In genomic region chr18:50748243-50749229, GRCh38 we compare ENCODE assay signal across 20 cellular contexts.
DNase-seq lines count a peak whose midpoint lies in the region; ATAC-seq, FAIRE-seq and TF ChIP-seq lines count a peak whose summit lies in the region.
"Had no signal": no experiment of that assay in that cellular context is flagged by ENCODE, and none has a peak within 500 bp of the region (broad histone marks: within the 10 kb centered on the region; RNA-seq: fewer than 3 reads in every experiment).

No MANE protein-coding gene starts in this region.

- H3K36me3 ChIP-seq in HUES6 (ENCODE audit: control insufficient read depth, insufficient read depth, low read length) = no peaks in the 10 kb centered on the region
- H3K36me3 ChIP-seq: ascending aorta, upper lobe of left lung had no signal

- H3K9me3 Mint-ChIP-seq in activated CD8-positive, alpha-beta memory T cell treated with anti-CD3 and anti-CD28 coated beads, Interleukin-2, amount 10 ng/mL, durations not matched to agents 7 days and 5 days (ENCODE audit: low read depth) = no peaks in the 10 kb centered on the region
- H3K9me3 Mint-ChIP-seq in mesothelial cell of epicardium = peaks cover 9% of the 10 kb centered on the region
- H3K9me3 Mint-ChIP-seq in stimulated activated effector memory CD8-positive, alpha-beta T cell treated with anti-CD3 and anti-CD28 coated beads, Interleukin-12 subunit alpha, Interleukin-12 subunit beta, amount 100 ng/mL, for 72 hours = no peaks in the 10 kb centered on the region
- peaks cover 2% of the 10 kb centered on the region for H3K9me3 Mint-ChIP-seq in CD4-positive, alpha-beta T cell

- DNase-seq in D721Med (ENCODE audit: insufficient read length, low spot score) = peak; percentile 62
- peak; percentile 14 for DNase-seq in activated CD8-positive, alpha-beta memory T cell treated with anti-CD3 and anti-CD28 coated beads, Interleukin-2, amount 10 ng/mL, durations not matched to agents 7 days and 5 days
- DNase-seq in mesothelial cell of epicardium (ENCODE audit: low spot score in 2 of 2, unreplicated experiment in 2 of 2) = no peak
- DNase-seq in NCI-H226 = no peak
- no peak for DNase-seq in stimulated activated effector memory CD8-positive, alpha-beta T cell treated with anti-CD3 and anti-CD28 coated beads, Interleukin-12 subunit alpha, Interleukin-12 subunit beta, amount 100 ng/mL, for 72 hours (ENCODE audit: low spot score in 2 of 2)
- DNase-seq in CD4-positive, alpha-beta T cell = no peak
- DNase-seq in putamen (ENCODE audit: low spot score) = no peak
- DNase-seq: activated CD8-positive, alpha-beta T cell treated with anti-CD3 and anti-CD28 coated beads, Interleukin-2, amount 10 ng/mL, durations not matched to agents 7 days and 5 days; activated gamma-delta T cell; dermis blood vessel endothelial cell; DMS153; immature natural killer cell; IMR-90; NCI-H1105 treated with DMSO at 0.1 percent for 48 hours; NK-92 treated with Interleukin-12 subunit alpha and Interleukin-12 subunit beta, amount 100 ng/mL, for 24 hours; SHP77; stimulated activated CD4-positive, alpha-beta T cell treated with anti-CD3 and anti-CD28 coated beads, Interleukin-2, amount 100 ng/mL, for 24 hours; upper lobe of left lung had no signal

- peaks cover 41% of the 10 kb centered on the region for H3K27me3 Mint-ChIP-seq in activated CD8-positive, alpha-beta memory T cell treated with anti-CD3 and anti-CD28 coated beads, Interleukin-2, amount 10 ng/mL, durations not matched to agents 7 days and 5 days
- no peaks in the 10 kb centered on the region for H3K27me3 Mint-ChIP-seq in mesothelial cell of epicardium (ENCODE audit: low read depth)
- peaks cover 49% of the 10 kb centered on the region for H3K27me3 Mint-ChIP-seq in CD4-positive, alpha-beta T cell

- FAIRE-seq in D721Med (lab: Jason Lieb, UNC) = peak; percentile 87

- POLR2A ChIA-PET in CD4-positive, alpha-beta T cell (lab: Charles Lee) = no interaction called here

- peaks cover 29% of the 10 kb centered on the region for H3K4me1 ChIP-seq in HUES6 (ENCODE audit: control insufficient read depth, insufficient read depth, low read length)
- H3K4me1 ChIP-seq: ascending aorta, upper lobe of left lung had no signal

- intact Hi-C loops in CD4-positive, alpha-beta T cell (cut with DNase I, micrococcal nuclease) = no loop called here

- no peak overlapping the region for H3K27ac Mint-ChIP-seq in activated CD8-positive, alpha-beta memory T cell treated with anti-CD3 and anti-CD28 coated beads, Interleukin-2, amount 10 ng/mL, durations not matched to agents 7 days and 5 days
- H3K27ac Mint-ChIP-seq in mesothelial cell of epicardium = peak overlapping the region; percentile 92
- H3K27ac Mint-ChIP-seq in stimulated activated effector memory CD8-positive, alpha-beta T cell treated with anti-CD3 and anti-CD28 coated beads, Interleukin-12 subunit alpha, Interleukin-12 subunit beta, amount 100 ng/mL, for 72 hours = no peak overlapping the region
- no peak overlapping the region for H3K27ac Mint-ChIP-seq in CD4-positive, alpha-beta T cell
- H3K27ac Mint-ChIP-seq: activated CD8-positive, alpha-beta T cell treated with anti-CD3 and anti-CD28 coated beads, Interleukin-2, amount 10 ng/mL, durations not matched to agents 7 days and 5 days; immature natural killer cell had no signal

- H3K4me1 Mint-ChIP-seq in activated CD8-positive, alpha-beta memory T cell treated with anti-CD3 and anti-CD28 coated beads, Interleukin-2, amount 10 ng/mL, durations not matched to agents 7 days and 5 days = no peaks in the 10 kb centered on the region
- H3K4me1 Mint-ChIP-seq in mesothelial cell of epicardium = peaks cover 56% of the 10 kb centered on the region
- H3K4me1 Mint-ChIP-seq in stimulated activated effector memory CD8-positive, alpha-beta T cell treated with anti-CD3 and anti-CD28 coated beads, Interleukin-12 subunit alpha, Interleukin-12 subunit beta, amount 100 ng/mL, for 72 hours = no peaks in the 10 kb centered on the region
- no peaks in the 10 kb centered on the region for H3K4me1 Mint-ChIP-seq in CD4-positive, alpha-beta T cell (ENCODE audit: low read depth)
- H3K4me1 Mint-ChIP-seq: immature natural killer cell had no signal

- no peaks in the 10 kb centered on the region for H3K27me3 ChIP-seq in HUES6 (ENCODE audit: control insufficient read depth, insufficient read depth, low read length)
- H3K27me3 ChIP-seq in CD4-positive, alpha-beta T cell (ENCODE audit: control insufficient read depth, insufficient read depth, low read length) = peaks cover 17% of the 10 kb centered on the region
- H3K27me3 ChIP-seq: ascending aorta, upper lobe of left lung had no signal

- CTCF ChIA-PET in activated CD8-positive, alpha-beta memory T cell treated with anti-CD3 and anti-CD28 coated beads, Interleukin-2, amount 10 ng/mL, durations not matched to agents 7 days and 5 days (lab: Charles Lee) = no interaction called here
- CTCF ChIA-PET in CD4-positive, alpha-beta T cell (lab: Charles Lee) = no interaction called here

- no peaks in the 10 kb centered on the region for H3K9me3 ChIP-seq in HUES6 (ENCODE audit: control insufficient read depth, insufficient read depth, low read depth, low read length)
- no peaks in the 10 kb centered on the region for H3K9me3 ChIP-seq in CD4-positive, alpha-beta T cell (ENCODE audit: control insufficient read depth, low read length)
- H3K9me3 ChIP-seq: ascending aorta, upper lobe of left lung had no signal

- peak overlapping the region; percentile 26 for H3K9ac ChIP-seq in HUES6 (ENCODE audit: low read length)

- no peak overlapping the region; the same call in 1 of the 2 replicates for H3K4me3 ChIP-seq in HUES6 (ENCODE audit: low read depth, low read length)
- H3K4me3 ChIP-seq: ascending aorta, upper lobe of left lung had no signal

- no peak overlapping the region for H3K4me3 Mint-ChIP-seq in activated CD8-positive, alpha-beta memory T cell treated with anti-CD3 and anti-CD28 coated beads, Interleukin-2, amount 10 ng/mL, durations not matched to agents 7 days and 5 days
- peak overlapping the region; percentile 7 for H3K4me3 Mint-ChIP-seq in mesothelial cell of epicardium
- H3K4me3 Mint-ChIP-seq in stimulated activated effector memory CD8-positive, alpha-beta T cell treated with anti-CD3 and anti-CD28 coated beads, Interleukin-12 subunit alpha, Interleukin-12 subunit beta, amount 100 ng/mL, for 72 hours = no peak overlapping the region
- H3K4me3 Mint-ChIP-seq in CD4-positive, alpha-beta T cell = no peak overlapping the region
- H3K4me3 Mint-ChIP-seq: activated CD8-positive, alpha-beta T cell treated with anti-CD3 and anti-CD28 coated beads, Interleukin-2, amount 10 ng/mL, durations not matched to agents 7 days and 5 days; immature natural killer cell had no signal

- ATAC-seq in activated CD8-positive, alpha-beta memory T cell treated with anti-CD3 and anti-CD28 coated beads, Interleukin-2, amount 10 ng/mL, durations not matched to agents 7 days and 5 days = no peak
- ATAC-seq in stimulated activated effector memory CD8-positive, alpha-beta T cell treated with anti-CD3 and anti-CD28 coated beads, Interleukin-12 subunit alpha, Interleukin-12 subunit beta, amount 100 ng/mL, for 72 hours = no peak
- ATAC-seq in CD4-positive, alpha-beta T cell (ENCODE audit: poor library complexity) = no peak
- ATAC-seq: activated CD8-positive, alpha-beta T cell treated with anti-CD3 and anti-CD28 coated beads, Interleukin-2, amount 10 ng/mL, durations not matched to agents 7 days and 5 days had no signal

- H3K27ac ChIP-seq in HUES6 (ENCODE audit: low read depth, low read length) = peak overlapping the region; percentile 63; the same call in 1 of the 2 replicates
- H3K27ac ChIP-seq in CD4-positive, alpha-beta T cell (ENCODE audit: low read depth, low read length) = no peak overlapping the region
- H3K27ac ChIP-seq: ascending aorta, upper lobe of left lung had no signal

- H3K36me3 Mint-ChIP-seq in activated CD8-positive, alpha-beta memory T cell treated with anti-CD3 and anti-CD28 coated beads, Interleukin-2, amount 10 ng/mL, durations not matched to agents 7 days and 5 days = no peaks in the 10 kb centered on the region
- H3K36me3 Mint-ChIP-seq in mesothelial cell of epicardium = no peaks in the 10 kb centered on the region
- no peaks in the 10 kb centered on the region for H3K36me3 Mint-ChIP-seq in stimulated activated effector memory CD8-positive, alpha-beta T cell treated with anti-CD3 and anti-CD28 coated beads, Interleukin-12 subunit alpha, Interleukin-12 subunit beta, amount 100 ng/mL, for 72 hours
- no peaks in the 10 kb centered on the region for H3K36me3 Mint-ChIP-seq in CD4-positive, alpha-beta T cell (ENCODE audit: low read depth)
- H3K36me3 Mint-ChIP-seq: immature natural killer cell had no signal

- TF ChIP-seq CTCF in D721Med (IDR thresholded peaks at IDR 0.05; ENCODE audit: insufficient read depth, missing control alignments) (no peak), mesothelial cell of epicardium (IDR thresholded peaks at IDR 0.05; ENCODE audit: unreplicated experiment) (no peak)
- TF ChIP-seq CTCF in CD4-positive, alpha-beta T cell (IDR thresholded peaks at IDR 0.05) = no peak

Comparison
In these comparisons a context has a peak if more than half of its experiments do, and no peak if none do; other contexts are left out.
1. DNase-seq: peak in D721Med (single experiment) and activated CD8-positive, alpha-beta memory T cell treated with anti-CD3 and anti-CD28 coated beads, Interleukin-2, amount 10 ng/mL, durations not matched to agents 7 days and 5 days (single experiment); none in mesothelial cell of epicardium (0 of 2), NCI-H226 (single experiment), stimulated activated effector memory CD8-positive, alpha-beta T cell treated with anti-CD3 and anti-CD28 coated beads, Interleukin-12 subunit alpha, Interleukin-12 subunit beta, amount 100 ng/mL, for 72 hours (0 of 2), CD4-positive, alpha-beta T cell (0 of 10) and putamen (single experiment).